13 cellular contexts compared by ENCODE assay signal in genomic region chr15:72168131-72168825, GRCh38. TPM values are rescaled to one million over a fixed set of nuclear protein-coding genes. Genes with fewer than 3 reads are reported as not detected.
DNase-seq lines count a peak whose midpoint lies in the region; ATAC-seq, FAIRE-seq and TF ChIP-seq lines count a peak whose summit lies in the region.
"Had no signal": no experiment of that assay in that cellular context is flagged by ENCODE, and none has a peak within 500 bp of the region (broad histone marks: within the 10 kb centered on the region; RNA-seq: fewer than 3 reads in every experiment).

No MANE protein-coding gene starts in this region.

- H3K27me3 ChIP-seq in PC-3 (ENCODE audit: low read length) (no peaks in the 10 kb centered on the region), prostate gland (replicated peaks; ENCODE audit: insufficient read depth) (no peaks in the 10 kb centered on the region)

- no peak for FAIRE-seq in kidney (lab: Jason Lieb, UNC)
- FAIRE-seq: A204.1, TTC549 had no signal

- no peak for TF ChIP-seq CTCF in PC-3 (conservative IDR thresholded peaks at IDR 0.05; ENCODE audit: low read depth, low read length)
- no peak for TF ChIP-seq CTCF in choroid plexus epithelial cell (conservative IDR thresholded peaks at IDR 0.05; ENCODE audit: low read depth, low read length)
- TF ChIP-seq CTCF in prostate gland (IDR thresholded peaks at IDR 0.05), result no peak
- TF ChIP-seq CTCF in kidney (IDR thresholded peaks at IDR 0.05; ENCODE audit: borderline replicate concordance, extremely low read depth, insufficient read depth), result no peak

- no peaks in the 10 kb centered on the region for H3K9me3 ChIP-seq in PC-3 (ENCODE audit: low read length)
- no peaks in the 10 kb centered on the region for H3K9me3 ChIP-seq in prostate gland
- H3K9me3 ChIP-seq in kidney (ENCODE audit: control insufficient read depth in 1 of 2, low read length in 2 of 2), result no peaks in the 10 kb centered on the region

- H3K9me2 ChIP-seq in PC-3 (replicated peaks; ENCODE audit: low read length), result no peaks in the 10 kb centered on the region

- H3K4me3 ChIP-seq in PC-3 (ENCODE audit: low read length) (no peak overlapping the region), choroid plexus epithelial cell (ENCODE audit: low read depth, low read length) (no peak overlapping the region), prostate gland (no peak overlapping the region), kidney (ENCODE audit: low read length in 2 of 2) (no peak overlapping the region)

- no peaks in the 10 kb centered on the region for H3F3A ChIP-seq in PC-3 (ENCODE audit: low read length, unreplicated experiment)

- no TSS peak for BruUV-seq in PC-3 (replicated peaks; lab: Mats Ljungman, UMichigan)

- H3K4me2 ChIP-seq in PC-3 (ENCODE audit: low read length), result peak overlapping the region; percentile 52

- POLR2A ChIA-PET in PC-3 (lab: Charles Lee; ENCODE audit: unreplicated experiment), result no interaction called here

- H3K4me1 ChIP-seq in PC-3 (ENCODE audit: insufficient read depth, low read length) (peaks cover 18% of the 10 kb centered on the region), prostate gland (replicated peaks) (no peaks in the 10 kb centered on the region), kidney (ENCODE audit: control insufficient read depth in 1 of 2, insufficient read depth in 1 of 2, low read depth in 1 of 2, low read length in 2 of 2) (no peaks in the 10 kb centered on the region)

- intact Hi-C loops in PC-3 (cut with micrococcal nuclease) (no loop called here), prostate gland (cut with DNase I) (no loop called here), kidney (cut with DNase I) (no loop called here)

- DNase-seq in NCI-H146 (lab: John Stamatoyannopoulos, UW) (peak; percentile 24), NCI-H146 treated with DMSO at 0.1 percent for 48 hours (lab: John Stamatoyannopoulos, UW; ENCODE audit: unreplicated experiment) (no peak), PC-3 (peak; percentile 67), choroid plexus epithelial cell (ENCODE audit: low read depth) (peak; percentile 90), prostate gland (ENCODE audit: low spot score) (peak; percentile 29), NCI-H128 (lab: John Stamatoyannopoulos, UW; ENCODE audit: unreplicated experiment) (no peak), DMS 273 treated with DMSO at 0.1 percent for 48 hours (lab: John Stamatoyannopoulos, UW) (no peak), kidney (no peak)
- DNase-seq: NCI-H510A treated with DMSO at 0.1 percent for 48 hours, retina had no signal

- H2AFZ ChIP-seq in PC-3 (ENCODE audit: low read length), result 0 out of 2 replicates have a peak overlapping the region, but pooled peaks have one; percentile 31

- H3K36me3 ChIP-seq in PC-3 (ENCODE audit: low read depth, low read length) (no peaks in the 10 kb centered on the region), prostate gland (no peaks in the 10 kb centered on the region), kidney (ENCODE audit: control insufficient read depth in 1 of 2, insufficient read depth in 2 of 2, low read length in 2 of 2) (no peaks in the 10 kb centered on the region)

- no peak for TF ChIP-seq POLR2A in prostate gland (IDR thresholded peaks at IDR 0.05)

- H4K20me1 ChIP-seq in PC-3 (ENCODE audit: low read length), result no peaks in the 10 kb centered on the region

- H3K79me2 ChIP-seq in PC-3 (ENCODE audit: low read length), result no peaks in the 10 kb centered on the region

- CTCF ChIA-PET in PC-3 (lab: Charles Lee), result no interaction called here

- 14% methylated on average over 7 of the region's 7 CpGs for WGBS in prostate gland

- 0 out of 2 replicates have a peak overlapping the region, but pooled peaks have one; percentile 10 for H3K27ac ChIP-seq in PC-3 (ENCODE audit: low read length)
- peak overlapping the region in 1 of 2 donors; percentile 19 for H3K27ac ChIP-seq in prostate gland
- no peak overlapping the region for H3K27ac ChIP-seq in kidney (ENCODE audit: low read depth in 2 of 2, low read length in 2 of 2)

- ATAC-seq in PC-3, result peak; percentile 60

- H3K9ac ChIP-seq in PC-3 (ENCODE audit: low read length) (no peak overlapping the region), kidney (ENCODE audit: low read length in 2 of 2) (no peak overlapping the region)

RNA-seq across cellular contexts. Expression of gene GRAMD2A, which starts 29.3 kb away (rescaled TPM):
- total RNA-seq in PC-3 (2014; rRNA removed), result 0.07 TPM in 1 of 2 replicates, not detected in the other
- 1 to 10 TPM; 4.3 to 6.4 TPM for total RNA-seq in prostate gland
- 5.4 TPM for total RNA-seq in kidney
- polyA plus RNA-seq in kidney (ENCODE audit: insufficient read depth, low read depth, low replicate concordance), result 2.7 TPM
- total RNA-seq: liver had no signal
- polyA plus RNA-seq: liver had no signal

RNA-seq across cellular contexts. Expression of gene SENP8, which starts 50.1 kb away (rescaled TPM):
- total RNA-seq in PC-3 (2014; rRNA removed) (1.2 and 4.2 TPM in 2 replicates), prostate gland (1 to 10 TPM; 3.3 to 5.9 TPM), kidney (4.8 TPM)
- polyA plus RNA-seq in kidney (ENCODE audit: insufficient read depth, low read depth, low replicate concordance), result 5.6 TPM

RNA-seq across cellular contexts. Expression of gene MYO9A, which starts 50.3 kb away (rescaled TPM):
- 14.3 and 18.3 TPM in 2 replicates for total RNA-seq in PC-3 (2014; rRNA removed)
- total RNA-seq in prostate gland, result 100 to 1,000 TPM in 1 of 2 donors, 10 to 100 TPM in 1; 29.4 to 252 TPM
- total RNA-seq in kidney, result 132 TPM
- polyA plus RNA-seq in kidney (ENCODE audit: insufficient read depth, low read depth, low replicate concordance), result 5.5 TPM

Comparison
In these comparisons a context has a peak if more than half of its experiments do, and no peak if none do; other contexts are left out.
1. DNase-seq: peak in NCI-H146 (single experiment), PC-3 (single experiment), choroid plexus epithelial cell (single experiment) and prostate gland (single experiment); none in NCI-H146 treated with DMSO at 0.1 percent for 48 hours (single experiment), NCI-H128 (single experiment), DMS 273 treated with DMSO at 0.1 percent for 48 hours (single experiment) and kidney (single experiment).